8 cellular contexts compared by ENCODE assay signal in the genomic region with DNA sequence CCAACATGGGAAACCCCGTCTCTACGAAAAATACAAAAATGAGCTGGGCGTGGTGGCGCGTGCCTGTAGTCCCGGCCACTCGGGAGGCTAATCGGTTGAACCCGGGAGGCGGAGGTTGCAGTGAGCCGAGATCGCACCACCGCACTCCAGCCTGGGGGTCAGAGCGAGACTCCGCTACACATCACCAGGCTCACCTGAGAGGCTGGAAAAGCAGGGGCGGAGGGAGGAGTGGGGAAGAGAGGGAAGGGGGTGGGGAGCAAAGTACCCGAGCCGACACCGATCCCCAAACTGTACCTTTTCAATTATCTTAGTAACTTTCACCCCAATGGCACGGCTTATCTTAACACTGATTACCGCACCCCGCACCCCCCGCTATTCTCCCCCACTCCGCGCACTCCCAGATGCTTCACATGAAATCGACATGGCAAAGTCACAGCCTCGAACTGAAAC. TPM values are rescaled to one million over a fixed set of nuclear protein-coding genes. Genes with fewer than 3 reads are reported as not detected.
DNase-seq lines count a peak whose midpoint lies in the region; ATAC-seq and TF ChIP-seq lines count a peak whose summit lies in the region.

No MANE protein-coding gene starts in this region.

- H3K27me3 Mint-ChIP-seq in effector memory CD8-positive, alpha-beta T cell, result peaks cover 40 to 78% of the 10 kb centered on the region in 2 donors
- H3K27me3 Mint-ChIP-seq in natural killer cell treated with Interleukin-12 subunit alpha and Interleukin-12 subunit beta and Interleukin-15 and Interleukin-18, amount 100 ng/mL, for 72 hours, result peaks cover 11 to 23% of the 10 kb centered on the region in 2 donors

- no peak overlapping the region for H3K9ac ChIP-seq in MM.1S (ENCODE audit: low read length)

- H3K9me3 Mint-ChIP-seq in effector memory CD8-positive, alpha-beta T cell, result no peaks in the 10 kb centered on the region
- no peaks in the 10 kb centered on the region for H3K9me3 Mint-ChIP-seq in natural killer cell treated with Interleukin-12 subunit alpha and Interleukin-12 subunit beta and Interleukin-15 and Interleukin-18, amount 100 ng/mL, for 72 hours

- ATAC-seq in effector memory CD8-positive, alpha-beta T cell (replicated peaks), result no peak
- no peak for ATAC-seq in natural killer cell treated with Interleukin-12 subunit alpha and Interleukin-12 subunit beta and Interleukin-15 and Interleukin-18, amount 100 ng/mL, for 72 hours
- no peak for ATAC-seq in activated CD4-positive, CD25-positive, alpha-beta regulatory T cell treated with anti-CD3 and anti-CD28 coated beads, Interleukin-2, amount 50 U/mL, for 24 hours
- ATAC-seq in HG02852 (IDR thresholded peaks at IDR 0.05; ENCODE audit: unreplicated experiment) (no peak), GM21360 (IDR thresholded peaks at IDR 0.05; ENCODE audit: unreplicated experiment) (no peak)

- peaks cover 0 to 9% of the 10 kb centered on the region in 2 donors for H3K4me1 Mint-ChIP-seq in effector memory CD8-positive, alpha-beta T cell (ENCODE audit: low read depth in 2 of 2)
- peaks cover 0 to 5% of the 10 kb centered on the region in 2 donors for H3K4me1 Mint-ChIP-seq in natural killer cell treated with Interleukin-12 subunit alpha and Interleukin-12 subunit beta and Interleukin-15 and Interleukin-18, amount 100 ng/mL, for 72 hours (ENCODE audit: low read depth in 2 of 2)

- no peaks in the 10 kb centered on the region; the same call in 1 of the 2 replicates for H3K4me1 ChIP-seq in MM.1S (ENCODE audit: low read length)

- no peak overlapping the region for H3K27ac Mint-ChIP-seq in effector memory CD8-positive, alpha-beta T cell
- H3K27ac Mint-ChIP-seq in natural killer cell treated with Interleukin-12 subunit alpha and Interleukin-12 subunit beta and Interleukin-15 and Interleukin-18, amount 100 ng/mL, for 72 hours, result no peak overlapping the region

- no peaks in the 10 kb centered on the region for H4K20me1 ChIP-seq in MM.1S (ENCODE audit: insufficient read depth, low read length)

- H3K36me3 ChIP-seq in MM.1S (replicated peaks; ENCODE audit: insufficient read depth, low read length), result no peaks in the 10 kb centered on the region

- peak overlapping the region; percentile 68; the same call in 1 of the 2 replicates for H3K4me2 ChIP-seq in MM.1S (ENCODE audit: low read depth, low read length)

- TF ChIP-seq CTCF in AG10803 (conservative IDR thresholded peaks at IDR 0.05; ENCODE audit: low read length), result no peak
- no peak for TF ChIP-seq CTCF in MM.1S (IDR thresholded peaks at IDR 0.05; ENCODE audit: low read length)

- no peak for DNase-seq in AG10803 (ENCODE audit: low read depth)
- DNase-seq in MM.1S, result no peak
- no peak for DNase-seq in effector memory CD8-positive, alpha-beta T cell
- no peak for DNase-seq in natural killer cell treated with Interleukin-12 subunit alpha and Interleukin-12 subunit beta and Interleukin-15 and Interleukin-18, amount 100 ng/mL, for 72 hours (ENCODE audit: low spot score)
- no peak for DNase-seq in activated CD4-positive, alpha-beta T cell treated with anti-CD3 and anti-CD28 coated beads, Interleukin-2, amount 50 U/mL, for 4 hours

- H3K27me3 ChIP-seq in MM.1S (replicated peaks; ENCODE audit: insufficient read depth, low read length), result peaks cover 10% of the 10 kb centered on the region; the same call in 1 of the 2 replicates

- no peaks in the 10 kb centered on the region for H3K36me3 Mint-ChIP-seq in effector memory CD8-positive, alpha-beta T cell (ENCODE audit: insufficient read depth)
- no peaks in the 10 kb centered on the region for H3K36me3 Mint-ChIP-seq in natural killer cell treated with Interleukin-12 subunit alpha and Interleukin-12 subunit beta and Interleukin-15 and Interleukin-18, amount 100 ng/mL, for 72 hours

- no peak overlapping the region for H3K27ac ChIP-seq in MM.1S (ENCODE audit: low read length)

- H3F3A ChIP-seq in MM.1S (ENCODE audit: insufficient read depth, low read length), result no peaks in the 10 kb centered on the region

- H3K4me3 ChIP-seq in AG10803 (ENCODE audit: low read length) (peak overlapping the region; percentile 64), MM.1S (ENCODE audit: low read length) (peak overlapping the region; percentile 43; the same call in 1 of the 2 replicates)

- H2AFZ ChIP-seq in MM.1S (ENCODE audit: low read length), result peak overlapping the region; percentile 56; the same call in 1 of the 2 replicates

- H3K79me2 ChIP-seq in MM.1S (ENCODE audit: low read length), result no peaks in the 10 kb centered on the region

- H3K4me3 Mint-ChIP-seq in effector memory CD8-positive, alpha-beta T cell, result peak overlapping the region; percentile 68 to 69
- H3K4me3 Mint-ChIP-seq in natural killer cell treated with Interleukin-12 subunit alpha and Interleukin-12 subunit beta and Interleukin-15 and Interleukin-18, amount 100 ng/mL, for 72 hours, result peak overlapping the region; percentile 59

- H3K9me3 ChIP-seq in MM.1S (replicated peaks; ENCODE audit: insufficient read depth, low read length), result no peaks in the 10 kb centered on the region

- no peaks in the 10 kb centered on the region for H3K9me2 ChIP-seq in MM.1S (replicated peaks; ENCODE audit: insufficient read depth, low read length)

RNA-seq across cellular contexts. Expression of a gene that starts 46.4 kb away (rescaled TPM):
- total RNA-seq in natural killer cell treated with Interleukin-12 subunit alpha and Interleukin-12 subunit beta and Interleukin-15 and Interleukin-18, amount 100 ng/mL, for 72 hours, result under 1 TPM; 0.20 to 0.26 TPM

RNA-seq across cellular contexts. Expression of a gene that starts 50.9 kb away (rescaled TPM):
- total RNA-seq in natural killer cell treated with Interleukin-12 subunit alpha and Interleukin-12 subunit beta and Interleukin-15 and Interleukin-18, amount 100 ng/mL, for 72 hours, result not detected
